In genomic region chr1:236348071-236348470, GRCh38 we compare ENCODE assay signal across 2 cellular contexts.
TF ChIP-seq lines count a peak whose summit lies in the region.

No MANE protein-coding gene starts in this region.

TF ChIP-seq in K562, 482 proteins besides CTCF, POLR2A, EP300 and RAD21:
- TF ChIP-seq TRIM24 (IDR thresholded peaks at IDR 0.05), result peak; percentile 12 to 65; a peak in 2 of 4 replicates
- peak; percentile 79 for TF ChIP-seq CHAMP1 (IDR thresholded peaks at IDR 0.05)
- TF ChIP-seq CBX3 (IDR thresholded peaks at IDR 0.05; ENCODE audit: borderline replicate concordance in 1 of 2, low read length in 2 of 2), result peak in 1 of 2 experiments; percentile 47; a peak in 1 of 3 replicates
- no peak for TF ChIP-seq PTBP1 (IDR thresholded peaks at IDR 0.05; ENCODE audit: low read depth, low read length)
- peak; percentile 85 for TF ChIP-seq CBX1 (IDR thresholded peaks at IDR 0.05; ENCODE audit: low read depth)
- TF ChIP-seq ZNF316 (IDR thresholded peaks at IDR 0.05), result peak; percentile 81
- TF ChIP-seq ZNF707 (CRISPR knock-in tag; conservative IDR thresholded peaks at IDR 0.05), result no peak
- TF ChIP-seq ELK3 (CRISPR knock-in tag; IDR thresholded peaks at IDR 0.05), result no peak
- no peak for TF ChIP-seq ZNF507 (tag; conservative IDR thresholded peaks at IDR 0.05)
- TF ChIP-seq E2F8 (IDR thresholded peaks at IDR 0.05; ENCODE audit: low read depth, partially characterized antibody), result no peak
- no peak for TF ChIP-seq MIER1 (IDR thresholded peaks at IDR 0.05; ENCODE audit: low read depth)
- no peak for TF ChIP-seq STAT5B (CRISPR knock-in tag; IDR thresholded peaks at IDR 0.05)
- TF ChIP-seq ZNF347 (CRISPR knock-in tag; IDR thresholded peaks at IDR 0.05; ENCODE audit: low read depth), result no peak
- TF ChIP-seq ZBTB33 (CRISPR knock-in tag; IDR thresholded peaks at IDR 0.05), result 0 out of 2 replicates have a peak, but pooled peaks have one; percentile 45
- no peak for TF ChIP-seq DPF2 (IDR thresholded peaks at IDR 0.05)
TF ChIP-seq in K562: peak in this region for 6.

TF ChIP-seq in HepG2, 621 proteins besides CTCF, POLR2A, EP300 and RAD21:
- no peak for TF ChIP-seq PHF8 (CRISPR knock-in tag; IDR thresholded peaks at IDR 0.05)
- peak; percentile 37 for TF ChIP-seq AGO1 (IDR thresholded peaks at IDR 0.05; ENCODE audit: low read depth, low read length, poor library complexity, severe bottlenecking)
